Comparison of ENCODE assay signal across 30 cellular contexts in genomic region chr11:121127809-121128208, GRCh38. TPM values are rescaled to one million over a fixed set of nuclear protein-coding genes. Genes with fewer than 3 reads are reported as not detected.
DNase-seq lines count a peak whose midpoint lies in the region; ATAC-seq, FAIRE-seq and TF ChIP-seq lines count a peak whose summit lies in the region.
"Had no signal": no experiment of that assay in that cellular context is flagged by ENCODE, and none has a peak within 500 bp of the region (broad histone marks: within the 10 kb centered on the region; RNA-seq: fewer than 3 reads in every experiment).

No MANE protein-coding gene starts in this region.

- no peak for TF ChIP-seq POLR2A in K562 (conservative IDR thresholded peaks at IDR 0.05)

- H3K36me3 ChIP-seq in H7 (replicated peaks; ENCODE audit: control insufficient read depth, insufficient read depth, low read length) (no peaks in the 10 kb centered on the region), K562 (ENCODE audit: control insufficient read depth, insufficient read depth, low read length) (no peaks in the 10 kb centered on the region), neuronal stem cell (replicated peaks in 1 of 2; ENCODE audit: control insufficient read depth in 2 of 2, insufficient read depth in 2 of 2, low read length in 2 of 2) (no peaks in the 10 kb centered on the region)
- H3K36me3 ChIP-seq: BE2C, BLaER1 had no signal

- H3K9ac ChIP-seq in H9 (ENCODE audit: extremely low read depth, insufficient read length, low read length) (no peak overlapping the region), K562 (ENCODE audit: insufficient read depth in 1 of 2, low read depth in 2 of 2, low read length in 2 of 2) (no peak overlapping the region), neuronal stem cell (ENCODE audit: low read depth, low read length, poor library complexity) (no peak overlapping the region)
- H3K9ac ChIP-seq: BLaER1 had no signal

- H4K91ac ChIP-seq in H9 (ENCODE audit: insufficient read length, low read depth, low read length) = no peak overlapping the region
- no peak overlapping the region for H4K91ac ChIP-seq in neuronal stem cell (ENCODE audit: low read depth, low read length, poor library complexity)

- H3K4me2 ChIP-seq in H9 (ENCODE audit: insufficient read depth, insufficient read length, low read length) = no peak overlapping the region
- H3K4me2 ChIP-seq in K562 (ENCODE audit: insufficient read depth, low read length) = no peak overlapping the region
- H3K4me2 ChIP-seq in neuronal stem cell (ENCODE audit: insufficient read depth, low read length, poor library complexity, severe bottlenecking) = no peak overlapping the region
- H3K4me2 ChIP-seq: BLaER1 had no signal

- no peak overlapping the region for H3K4me3 ChIP-seq in H7 (ENCODE audit: insufficient read depth, low read depth, low read length)
- H3K4me3 ChIP-seq in K562 = no peak overlapping the region
- no peak overlapping the region for H3K4me3 ChIP-seq in neuronal stem cell (ENCODE audit: low read length in 2 of 2)
- H3K4me3 ChIP-seq: BLaER1, GM12878 had no signal

- H3K9me3 Mint-ChIP-seq in H9 = peaks cover 10 to 11% of the 10 kb centered on the region in 2 experiments
- H3K9me3 Mint-ChIP-seq in activated CD4-positive, alpha-beta T cell treated with anti-CD3 and anti-CD28 coated beads, Interleukin-2, amount 10 ng/mL, durations not matched to agents 24 days and 14 days = peaks cover 7% of the 10 kb centered on the region

- H2AFZ ChIP-seq in H9 (ENCODE audit: low read length) (no peak overlapping the region), K562 (ENCODE audit: low read depth, low read length) (no peak overlapping the region), neuronal stem cell (ENCODE audit: low read length) (no peak overlapping the region)

- TF ChIP-seq CTCF in H9 (conservative IDR thresholded peaks at IDR 0.05) (no peak), K562 (IDR thresholded peaks at IDR 0.05 in 2 of 3, conservative IDR thresholded peaks at IDR 0.05 in 1 of 3; ENCODE audit: insufficient read depth in 2 of 3, low read depth in 1 of 3, low read length in 3 of 3) (no peak)

- H3K9me3 ChIP-seq in H9 (ENCODE audit: control insufficient read depth, low read depth, low read length) (peaks cover 5% of the 10 kb centered on the region), K562 (replicated peaks; ENCODE audit: control insufficient read depth, insufficient read depth, low read depth, low read length) (no peaks in the 10 kb centered on the region), neuronal stem cell (replicated peaks in 1 of 2; ENCODE audit: control insufficient read depth in 2 of 2, insufficient read depth in 1 of 2, low read depth in 1 of 2, low read length in 2 of 2) (peaks cover 4 to 8% of the 10 kb centered on the region in 2 donors)
- H3K9me3 ChIP-seq: BE2C had no signal

- ATAC-seq in K562 (peak; percentile 27; the same call in 1 of the 3 replicates), GM18858 (IDR thresholded peaks at IDR 0.05; ENCODE audit: unreplicated experiment) (no peak)
- ATAC-seq: GM12878 had no signal

- CTCF ChIA-PET in K562 (lab: Yijun Ruan, JAX; ENCODE audit: low intra/inter-chr PET ratio) = no interaction called here

- H3K36me3 Mint-ChIP-seq in H9 (ENCODE audit: insufficient read depth in 1 of 3, low read depth in 3 of 3) = peaks cover 1 to 17% (median 4%) of the 10 kb centered on the region in 3 experiments; a peak in 3 of 7 replicates
- no peaks in the 10 kb centered on the region for H3K36me3 Mint-ChIP-seq in activated CD4-positive, alpha-beta T cell treated with anti-CD3 and anti-CD28 coated beads, Interleukin-2, amount 10 ng/mL, durations not matched to agents 24 days and 14 days (ENCODE audit: low read depth)
- H3K36me3 Mint-ChIP-seq: CD14-positive monocyte; CD4-positive, alpha-beta memory T cell; CD4-positive, CD25-positive, alpha-beta regulatory T cell had no signal

- no peaks in the 10 kb centered on the region for H3K9me1 ChIP-seq in K562 (ENCODE audit: control insufficient read depth, insufficient read depth, low read length)

- H3K27ac ChIP-seq in H9 (ENCODE audit: insufficient read length, low read depth, low read length) (no peak overlapping the region), K562 (ENCODE audit: extremely low read depth, low read depth, low read length) (no peak overlapping the region), neuronal stem cell (replicated peaks; ENCODE audit: low read length) (no peak overlapping the region)
- H3K27ac ChIP-seq: BLaER1 had no signal

- H3K23me2 ChIP-seq in H9 (ENCODE audit: insufficient read length, low read depth, low read length, poor library complexity, severe bottlenecking) = no peaks in the 10 kb centered on the region

- no peak overlapping the region for H4K5ac ChIP-seq in H9 (ENCODE audit: insufficient read length, low read depth, low read length)

- no peak for TF ChIP-seq EP300 in K562 (IDR thresholded peaks at IDR 0.05; ENCODE audit: low read length)

- no peak overlapping the region for H3K4me3 Mint-ChIP-seq in H9
- no peak overlapping the region for H3K4me3 Mint-ChIP-seq in activated CD4-positive, alpha-beta T cell treated with anti-CD3 and anti-CD28 coated beads, Interleukin-2, amount 10 ng/mL, durations not matched to agents 24 days and 14 days
- H3K4me3 Mint-ChIP-seq: CD14-positive monocyte; CD4-positive, alpha-beta memory T cell; CD4-positive, CD25-positive, alpha-beta regulatory T cell; CD8-positive, alpha-beta memory T cell had no signal

- no peak overlapping the region for H2BK5ac ChIP-seq in H9 (ENCODE audit: insufficient read length, low read length)
- H2BK5ac ChIP-seq in neuronal stem cell (ENCODE audit: low read length) = peak overlapping the region; percentile 46

- intact Hi-C loops in K562 (cut with micrococcal nuclease) = no loop called here
- intact Hi-C loops in activated CD4-positive, alpha-beta T cell treated with anti-CD3 and anti-CD28 coated beads, Interleukin-2, amount 10 ng/mL, durations not matched to agents 24 days and 14 days (cut with micrococcal nuclease) = no loop called here

- POLR2A ChIA-PET in K562 (lab: Yijun Ruan, JAX) = interaction anchor here (0.6 to 0.7 kb wide), 2 partner anchors 29 to 40 kb away, joined by 3 read pairs; no protein-coding TSS in a partner anchor

- H3K79me2 ChIP-seq in H9 (ENCODE audit: insufficient read depth, low read length) (no peaks in the 10 kb centered on the region), K562 (ENCODE audit: control insufficient read depth, insufficient read depth, low read length) (no peaks in the 10 kb centered on the region)

- H3K23ac ChIP-seq in H9 (ENCODE audit: insufficient read length, low read depth, low read length) = no peak overlapping the region
- peak overlapping the region; percentile 63 for H3K23ac ChIP-seq in neuronal stem cell (ENCODE audit: low read depth, low read length, poor library complexity)

- 0 out of 2 replicates have a peak, but pooled peaks cover 4% of the 10 kb centered on the region for H3K4me1 ChIP-seq in H9 (ENCODE audit: insufficient read depth, low read length)
- peaks cover 0 to 5% of the 10 kb centered on the region in 2 experiments; a peak in 1 of 5 replicates for H3K4me1 ChIP-seq in K562 (replicated peaks in 1 of 2; ENCODE audit: control insufficient read depth in 2 of 2, insufficient read depth in 2 of 2, low read length in 2 of 2)
- H3K4me1 ChIP-seq in neuronal stem cell (ENCODE audit: control insufficient read depth in 2 of 2, insufficient read depth in 1 of 2, low read depth in 1 of 2, low read length in 2 of 2) = no peaks in the 10 kb centered on the region

- BruUV-seq in K562 (replicated peaks; lab: Mats Ljungman, UMichigan) = no TSS peak

- H4K20me1 ChIP-seq in H9 (ENCODE audit: control insufficient read depth, insufficient read depth, insufficient read length) (no peaks in the 10 kb centered on the region), K562 (replicated peaks; ENCODE audit: control insufficient read depth, insufficient read depth, low read length) (no peaks in the 10 kb centered on the region)
- H4K20me1 ChIP-seq: BLaER1 had no signal

- no peak overlapping the region for H2BK12ac ChIP-seq in H9 (ENCODE audit: insufficient read length, low read depth, low read length)
- H2BK12ac ChIP-seq in neuronal stem cell (ENCODE audit: low read length) = peak overlapping the region; percentile 63

- DNase-seq in H7 (peak; percentile 38), H9 (no peak), K562 (ENCODE audit: extremely low read depth in 1 of 4, low spot score in 3 of 4) (no peak), neuronal stem cell (ENCODE audit: low spot score) (no peak), NOMO-1 (lab: John Stamatoyannopoulos, UW; ENCODE audit: unreplicated experiment in 2 of 2) (no peak), NCI-H2171 (lab: John Stamatoyannopoulos, UW) (no peak)
- DNase-seq in activated CD4-positive, alpha-beta T cell treated with anti-CD3 and anti-CD28 coated beads, Interleukin-2, amount 10 ng/mL, durations not matched to agents 24 days and 14 days = no peak
- DNase-seq: 8988T; ACHN; BE2C; C1 segment of cervical spinal cord; CD4-positive, alpha-beta memory T cell; CD4-positive, CD25-positive, alpha-beta regulatory T cell; CD8-positive, alpha-beta memory T cell; COR-L47; DMS 273 treated with DMSO at 0.1 percent for 48 hours; DMS153; DMS53; DMS79; DND-41; EL; GDM1 had no signal

- H4K8ac ChIP-seq in H9 (replicated peaks; ENCODE audit: insufficient read length, low read depth, low read length) = no peak overlapping the region
- H4K8ac ChIP-seq in neuronal stem cell (ENCODE audit: low read depth, low read length) = no peak overlapping the region

- FAIRE-seq in K562 (lab: Jason Lieb, UNC) = no peak
- FAIRE-seq: A204.1, GM12878, GM12892, GM18507, GM19239 had no signal

- H2BK120ac ChIP-seq in H9 (ENCODE audit: low read depth, low read length, poor library complexity, severe bottlenecking) (no peak overlapping the region), neuronal stem cell (ENCODE audit: low read depth, low read length) (no peak overlapping the region)

- H3K27me3 ChIP-seq in H7 (ENCODE audit: control insufficient read depth, insufficient read depth, low read length) (no peaks in the 10 kb centered on the region), H9 (ENCODE audit: insufficient read depth, low read length) (no peaks in the 10 kb centered on the region), K562 (ENCODE audit: control insufficient read depth in 2 of 2, insufficient read depth in 2 of 2, low read length in 2 of 2) (peaks cover 31 to 46% of the 10 kb centered on the region in 2 experiments), neuronal stem cell (ENCODE audit: control insufficient read depth in 3 of 3, insufficient read depth in 3 of 3, low read depth in 1 of 3, low read length in 3 of 3) (no peaks in the 10 kb centered on the region)
- H3K27me3 ChIP-seq: BE2C, BLaER1 had no signal

- no peaks in the 10 kb centered on the region for H3K79me1 ChIP-seq in H9 (ENCODE audit: insufficient read depth, low read depth, low read length, poor library complexity, severe bottlenecking)
- no peaks in the 10 kb centered on the region for H3K79me1 ChIP-seq in neuronal stem cell (ENCODE audit: low read depth, low read length)

- no peak for TF ChIP-seq RAD21 in K562 (CRISPR knock-in tag; conservative IDR thresholded peaks at IDR 0.05 in 1 of 2, IDR thresholded peaks at IDR 0.05 in 1 of 2)

- H3K18ac ChIP-seq in H9 (ENCODE audit: insufficient read length, low read depth, low read length) (no peak overlapping the region), neuronal stem cell (ENCODE audit: low read length) (peak overlapping the region; percentile 74)

- H3K4ac ChIP-seq in H9 (ENCODE audit: low read depth, low read length) (no peak overlapping the region), neuronal stem cell (ENCODE audit: low read length) (no peak overlapping the region)

- H2BK15ac ChIP-seq in H9 (ENCODE audit: low read depth, low read length) (no peak overlapping the region), neuronal stem cell (ENCODE audit: low read length) (no peak overlapping the region)

- H3T11ph ChIP-seq in H9 (ENCODE audit: low read length) = no peak overlapping the region

- H3K14ac ChIP-seq in H9 (ENCODE audit: insufficient read depth, low read length) (peak overlapping the region; percentile 72; the same call in 1 of the 2 replicates), neuronal stem cell (ENCODE audit: low read length) (no peak overlapping the region)

- no CpG with 5 or more reads among the region's 30 CpGs for WGBS in H9 (ENCODE audit: extremely low coverage, insufficient read length, low lambda C conversion rate)
- 0% methylated on average over 23 of the region's 30 CpGs for WGBS in K562 (ENCODE audit: insufficient coverage, low coverage, missing lambda C conversion rate)
- no CpG with 5 or more reads among the region's 30 CpGs for WGBS in neuronal stem cell (ENCODE audit: extremely low coverage in 2 of 2, insufficient read length in 2 of 2, insufficient replicate concordance in 1 of 2), 2 donors

- no peak overlapping the region for H2BK20ac ChIP-seq in H9 (ENCODE audit: low read depth, low read length, poor library complexity, severe bottlenecking)

- in situ Hi-C loops in K562 (cut with MboI) = no loop called here

- no peak overlapping the region for H2AK5ac ChIP-seq in H9 (ENCODE audit: insufficient read length, low read length)
- no peak overlapping the region for H2AK5ac ChIP-seq in neuronal stem cell (ENCODE audit: low read depth, low read length)

- peaks cover 4% of the 10 kb centered on the region; the same call in 1 of the 2 replicates for H3K27me3 Mint-ChIP-seq in H9 (ENCODE audit: low read depth)
- no peaks in the 10 kb centered on the region for H3K27me3 Mint-ChIP-seq in activated CD4-positive, alpha-beta T cell treated with anti-CD3 and anti-CD28 coated beads, Interleukin-2, amount 10 ng/mL, durations not matched to agents 24 days and 14 days
- H3K27me3 Mint-ChIP-seq: CD8-positive, alpha-beta memory T cell had no signal

- peak overlapping the region in 1 of 3 experiments; percentile 56; a peak in 3 of 7 replicates for H3K27ac Mint-ChIP-seq in H9
- H3K27ac Mint-ChIP-seq in activated CD4-positive, alpha-beta T cell treated with anti-CD3 and anti-CD28 coated beads, Interleukin-2, amount 10 ng/mL, durations not matched to agents 24 days and 14 days = no peak overlapping the region
- H3K27ac Mint-ChIP-seq: CD14-positive monocyte; CD4-positive, alpha-beta memory T cell; CD4-positive, CD25-positive, alpha-beta regulatory T cell; CD8-positive, alpha-beta memory T cell had no signal

- H3K56ac ChIP-seq in H9 (ENCODE audit: insufficient read length, low read depth, low read length) = no peak overlapping the region

- H3K4me1 Mint-ChIP-seq in H9 = peaks cover 4 to 10% of the 10 kb centered on the region in 2 experiments; a peak in 3 of 4 replicates
- H3K4me1 Mint-ChIP-seq in activated CD4-positive, alpha-beta T cell treated with anti-CD3 and anti-CD28 coated beads, Interleukin-2, amount 10 ng/mL, durations not matched to agents 24 days and 14 days = no peaks in the 10 kb centered on the region
- H3K4me1 Mint-ChIP-seq: CD14-positive monocyte; CD4-positive, alpha-beta memory T cell; CD4-positive, CD25-positive, alpha-beta regulatory T cell; CD8-positive, alpha-beta memory T cell had no signal

RNA-seq across cellular contexts. Expression of gene TECTA, which starts 26.8 kb away (rescaled TPM):
- total RNA-seq in H7 (2014; rRNA removed; shearing (Covaris generic)) = 0.22 and 0.28 TPM in 2 replicates
- 0.66 and 0.68 TPM in 2 replicates for total RNA-seq in H9 (2021)
- total RNA-seq in K562 (2011; cell fraction: chromatin; rRNA removed; ENCODE audit: low replicate concordance) = 0.05 TPM in 1 of 2 replicates, not detected in the other
- under 0.01 TPM in 1 of 2 replicates, not detected in the other for total RNA-seq in K562 (2011; cell fraction: nucleolus; rRNA removed)
- total RNA-seq in K562 (2011; cell fraction: nucleoplasm; rRNA removed) = not detected in 2 replicates
- total RNA-seq in K562 (2014; rRNA removed) = under 0.01 TPM in 1 of 2 replicates, not detected in the other
- not detected in 2 replicates for total RNA-seq in K562 (2014; rRNA removed; fragmentation: Illumina TruSeq; extraction: Trizol)
- 0.04 TPM in 1 of 2 replicates, not detected in the other for total RNA-seq in K562 (2015; rRNA removed; fragmentation: Illumina TruSeq; extraction: Trizol)
- total RNA-seq in K562 (2021) = not detected in 2 replicates
- polyA plus RNA-seq in K562 (2011; rRNA removed) = 0.09 TPM in 1 of 2 replicates, not detected in the other
- polyA plus RNA-seq in K562 (2011; cell fraction: cytosol; rRNA removed) = not detected in 2 replicates
- 0.04 TPM in 1 of 2 replicates, not detected in the other for polyA plus RNA-seq in K562 (2011; cell fraction: nucleus; rRNA removed)
- polyA plus RNA-seq in K562 (2012) = 0.03 and 0.08 TPM in 2 replicates
- polyA plus RNA-seq in K562 (2014; fragmentation: Illumina TruSeq; extraction: Trizol) = 0.03 TPM in 1 of 2 replicates, not detected in the other
- not detected for polyA plus RNA-seq in K562 (2014; fragmentation: Nextera tagmentation; extraction: Ambion mirVana)
- polyA plus RNA-seq in K562 (2014; rRNA removed) = 0.03 and 0.07 TPM in 2 replicates
- 0.03 TPM in 1 of 2 replicates, not detected in the other for polyA minus RNA-seq in K562 (2011; rRNA and poly(A)+ RNA removed)
- polyA minus RNA-seq in K562 (2011; cell fraction: cytosol; rRNA and poly(A)+ RNA removed) = not detected in 2 replicates
- polyA minus RNA-seq in K562 (2011; cell fraction: nucleus; rRNA and poly(A)+ RNA removed) = not detected in 2 replicates
- polyA plus RNA-seq in neuronal stem cell (2013, experiment 1 of 2) = 0.47 TPM
- 0.54 TPM for polyA plus RNA-seq in neuronal stem cell (2013, experiment 2 of 2)
- 0.09 TPM in 2 replicates for total RNA-seq in activated CD4-positive, alpha-beta T cell treated with anti-CD3 and anti-CD28 coated beads, Interleukin-2, amount 10 ng/mL, durations not matched to agents 24 days and 14 days
- polyA plus RNA-seq: CD14-positive monocyte; CD8-positive, alpha-beta memory T cell had no signal
